8 cellular contexts compared by ENCODE assay signal in genomic region chr4:26218677-26219181, GRCh38.
DNase-seq lines count a peak whose midpoint lies in the region; ATAC-seq and TF ChIP-seq lines count a peak whose summit lies in the region.

No MANE protein-coding gene starts in this region.

- H3K36me3 ChIP-seq in effector memory CD4-positive, alpha-beta T cell (ENCODE audit: control insufficient read depth, insufficient read depth, low read length): no peaks in the 10 kb centered on the region
- no peaks in the 10 kb centered on the region for H3K36me3 ChIP-seq in trophoblast cell (ENCODE audit: control insufficient read depth in 1 of 2, insufficient read depth in 2 of 2, low read length in 2 of 2)

- no peaks in the 10 kb centered on the region for H3K36me3 Mint-ChIP-seq in neural crest cell (ENCODE audit: low read depth)

- H3K23ac ChIP-seq in trophoblast cell (ENCODE audit: low read length): no peak overlapping the region

- no peaks in the 10 kb centered on the region for H3K27me3 ChIP-seq in effector memory CD4-positive, alpha-beta T cell (replicated peaks; ENCODE audit: control insufficient read depth, insufficient read depth, low read length, poor library complexity, severe bottlenecking)
- no peaks in the 10 kb centered on the region for H3K27me3 ChIP-seq in trophoblast cell (ENCODE audit: insufficient read depth, low read length)

- H4K91ac ChIP-seq in trophoblast cell (ENCODE audit: low read depth, low read length): no peak overlapping the region

- no peak overlapping the region for H3K27ac ChIP-seq in effector memory CD4-positive, alpha-beta T cell (ENCODE audit: insufficient read depth, low read length, poor library complexity, severe bottlenecking)
- H3K27ac ChIP-seq in trophoblast cell (ENCODE audit: low read depth, low read length): no peak overlapping the region

- H3K9me3 Mint-ChIP-seq in neural crest cell: no peaks in the 10 kb centered on the region

- H3K4me2 ChIP-seq in trophoblast cell (ENCODE audit: low read length): no peak overlapping the region

- H2BK12ac ChIP-seq in trophoblast cell (ENCODE audit: low read length): no peak overlapping the region

- no peak overlapping the region for H2BK5ac ChIP-seq in trophoblast cell (ENCODE audit: low read depth, low read length, poor library complexity)

- WGBS in trophoblast cell (ENCODE audit: extremely low coverage, insufficient coverage, insufficient read length): no CpG with 5 or more reads among the region's 6 CpGs

- H2BK120ac ChIP-seq in trophoblast cell (ENCODE audit: insufficient read depth, low read length, poor library complexity): no peak overlapping the region

- peaks cover 4% of the 10 kb centered on the region for H3K79me1 ChIP-seq in trophoblast cell (ENCODE audit: low read length)

- H3K18ac ChIP-seq in trophoblast cell (ENCODE audit: low read length): no peak overlapping the region

- no peak overlapping the region for H4K8ac ChIP-seq in trophoblast cell (ENCODE audit: low read depth, low read length)

- no peak overlapping the region for H3K4ac ChIP-seq in trophoblast cell (ENCODE audit: low read depth, low read length)

- peaks cover 4% of the 10 kb centered on the region for H3K4me1 Mint-ChIP-seq in neural crest cell

- peaks cover 4% of the 10 kb centered on the region for H3K27me3 Mint-ChIP-seq in neural crest cell (ENCODE audit: low read depth)

- H4K12ac ChIP-seq in trophoblast cell (ENCODE audit: low read depth, low read length): no peak overlapping the region

- H3K4me3 Mint-ChIP-seq in neural crest cell: no peak overlapping the region

- no peaks in the 10 kb centered on the region for H3K79me2 ChIP-seq in trophoblast cell (ENCODE audit: control insufficient read depth, insufficient read depth, low read length, poor library complexity)

- no peak overlapping the region for H3K4me3 ChIP-seq in effector memory CD4-positive, alpha-beta T cell (ENCODE audit: insufficient read depth, low read depth, low read length, poor library complexity, severe bottlenecking)
- H3K4me3 ChIP-seq in trophoblast cell (ENCODE audit: low read depth, low read length): no peak overlapping the region

- no peak overlapping the region for H3K9ac ChIP-seq in trophoblast cell (ENCODE audit: low read length)

- no peaks in the 10 kb centered on the region for H3K4me1 ChIP-seq in effector memory CD4-positive, alpha-beta T cell (ENCODE audit: control insufficient read depth, insufficient read depth, low read length, poor library complexity, severe bottlenecking)
- H3K4me1 ChIP-seq in trophoblast cell (ENCODE audit: control insufficient read depth in 1 of 2, insufficient read depth in 2 of 2, low read length in 2 of 2): peaks cover 3 to 5% of the 10 kb centered on the region in 2 experiments

- peak overlapping the region; percentile 53 for H3K27ac Mint-ChIP-seq in neural crest cell (ENCODE audit: unreplicated experiment)

- peak; percentile 39 for ATAC-seq in GM18502 (IDR thresholded peaks at IDR 0.05; ENCODE audit: poor library complexity, unreplicated experiment)
- peak; percentile 13 for ATAC-seq in HG02852 (IDR thresholded peaks at IDR 0.05; ENCODE audit: unreplicated experiment)
- peak; percentile 44 for ATAC-seq in SK-N-SH treated with all-trans-retinoic acid at 6 μM for 48 hours

- H3K14ac ChIP-seq in trophoblast cell (ENCODE audit: low read length): no peak overlapping the region

- H3K9me3 ChIP-seq in effector memory CD4-positive, alpha-beta T cell (ENCODE audit: control insufficient read depth, low read length): no peaks in the 10 kb centered on the region
- no peaks in the 10 kb centered on the region for H3K9me3 ChIP-seq in trophoblast cell (ENCODE audit: insufficient read depth, low read depth, low read length)

- TF ChIP-seq CTCF in neural crest cell (conservative IDR thresholded peaks at IDR 0.05): no peak

- no peak overlapping the region for H2AK5ac ChIP-seq in trophoblast cell (ENCODE audit: low read length)

- no peak for DNase-seq in neural crest cell (ENCODE audit: low read depth, low spot score)
- no peak for DNase-seq in effector memory CD4-positive, alpha-beta T cell
- DNase-seq in NCI-H146 treated with DMSO at 0.1 percent for 48 hours (lab: John Stamatoyannopoulos, UW; ENCODE audit: unreplicated experiment): no peak
- no peak for DNase-seq in NCI-H1092 treated with DMSO at 0.1 percent for 48 hours (lab: John Stamatoyannopoulos, UW)
- no peak for DNase-seq in trophoblast cell

- no peak overlapping the region for H2AFZ ChIP-seq in trophoblast cell (ENCODE audit: insufficient read depth, low read length, poor library complexity)

TF ChIP-seq in SK-N-SH treated with all-trans-retinoic acid at 6 μM for 48 hours, 23 proteins besides CTCF, POLR2A, EP300 and RAD21:
- no peak for TF ChIP-seq TCF4 (CRISPR knock-in tag; IDR thresholded peaks at IDR 0.05; ENCODE audit: borderline replicate concordance)
- TF ChIP-seq, protein P1, sequence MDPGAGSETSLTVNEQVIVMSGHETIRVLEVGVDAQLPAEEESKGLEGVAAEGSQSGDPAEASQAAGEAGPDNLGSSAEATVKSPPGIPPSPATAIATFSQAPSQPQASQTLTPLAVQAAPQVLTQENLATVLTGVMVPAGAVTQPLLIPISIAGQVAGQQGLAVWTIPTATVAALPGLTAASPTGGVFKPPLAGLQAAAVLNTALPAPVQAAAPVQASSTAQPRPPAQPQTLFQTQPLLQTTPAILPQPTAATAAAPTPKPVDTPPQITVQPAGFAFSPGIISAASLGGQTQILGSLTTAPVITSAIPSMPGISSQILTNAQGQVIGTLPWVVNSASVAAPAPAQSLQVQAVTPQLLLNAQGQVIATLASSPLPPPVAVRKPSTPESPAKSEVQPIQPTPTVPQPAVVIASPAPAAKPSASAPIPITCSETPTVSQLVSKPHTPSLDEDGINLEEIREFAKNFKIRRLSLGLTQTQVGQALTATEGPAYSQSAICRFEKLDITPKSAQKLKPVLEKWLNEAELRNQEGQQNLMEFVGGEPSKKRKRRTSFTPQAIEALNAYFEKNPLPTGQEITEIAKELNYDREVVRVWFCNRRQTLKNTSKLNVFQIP (CRISPR knock-in tag; IDR thresholded peaks at IDR 0.05; ENCODE audit: borderline replicate concordance, low read depth): no peak
